Comparison of ENCODE assay signal across 10 cellular contexts in the genomic region with DNA sequence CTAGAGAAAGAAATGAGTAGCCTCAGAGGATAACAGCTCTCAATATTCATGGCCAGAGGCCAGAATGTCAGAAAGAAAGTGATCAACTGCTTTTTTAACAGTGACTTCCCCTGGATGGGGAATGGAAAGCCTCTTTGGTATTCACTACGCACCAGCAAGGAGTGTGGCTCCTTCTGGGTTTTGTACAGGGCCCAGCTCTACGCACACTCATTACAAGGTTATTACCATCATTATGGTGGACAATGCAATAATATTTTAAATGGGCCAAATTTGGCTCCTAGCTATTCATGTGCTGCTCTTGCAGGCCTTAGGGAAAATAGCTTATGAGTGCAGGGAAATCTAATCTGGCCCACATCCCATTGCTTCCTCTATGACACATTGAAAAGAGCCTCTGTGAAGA.
"Had no signal": no experiment of that assay in that cellular context is flagged by ENCODE, and none has a peak within 500 bp of the region (broad histone marks: within the 10 kb centered on the region; RNA-seq: fewer than 3 reads in every experiment).

No MANE protein-coding gene starts in this region.

- DNase-seq: H9, HCEC 1CT, IMR-90, KG1 had no signal

- H3K27ac ChIP-seq: HL-60 had no signal

- FAIRE-seq: H1, H54, HTR-8/SVneo, K562 had no signal

- H3K4me2 ChIP-seq: GM23338 had no signal

- H3K4me3 ChIP-seq: GM23338, K562 had no signal

- ATAC-seq: GM23338, K562 had no signal

- H2AFZ ChIP-seq: GM23338 had no signal
